ENCODE assay signal across 8 cellular contexts in genomic region chr17:79836952-79837887, GRCh38. TPM values are rescaled to one million over a fixed set of nuclear protein-coding genes. Genes with fewer than 3 reads are reported as not detected.
DNase-seq lines count a peak whose midpoint lies in the region; ATAC-seq and TF ChIP-seq lines count a peak whose summit lies in the region.

No MANE protein-coding gene starts in this region.

- peak; percentile 22 for DNase-seq in stimulated activated CD4-positive, alpha-beta T cell treated with anti-CD3 and anti-CD28 coated beads, Interleukin-12 subunit alpha, Interleukin-12 subunit beta, amount 100 ng/mL, for 4 hours
- DNase-seq in stimulated activated CD4-positive, alpha-beta T cell treated with anti-CD3 and anti-CD28 coated beads, Interleukin-2, amount 100 ng/mL, for 48 hours, result no peak
- no peak for DNase-seq in MG63
- peak; percentile 80 for DNase-seq in activated CD8-positive, alpha-beta memory T cell treated with anti-CD3 and anti-CD28 coated beads, Interleukin-2, amount 50 U/mL, for 48 hours
- DNase-seq in fibroblast of peridontal ligament (ENCODE audit: extremely low read depth), result peak; percentile 68
- DNase-seq in amniotic stem cell (lab: John Stamatoyannopoulos, UW), result no peak

- H3K27ac ChIP-seq in neutrophil, result peak overlapping the region; percentile 95

- H3K27me3 ChIP-seq in MG63 (peaks cover 16% of the 10 kb centered on the region), neutrophil (peaks cover 35% of the 10 kb centered on the region)

- peak; percentile 68 for TF ChIP-seq CTCF in neutrophil (IDR thresholded peaks at IDR 0.05)

- peaks cover 61 to 62% of the 10 kb centered on the region in 2 experiments for H3K4me1 ChIP-seq in neutrophil (ENCODE audit: control insufficient read depth in 1 of 2, insufficient read depth in 1 of 2, low read depth in 1 of 2, low read length in 1 of 2)

- H3K36me3 ChIP-seq in MG63, result peaks cover 33% of the 10 kb centered on the region
- peaks cover 42% of the 10 kb centered on the region for H3K36me3 ChIP-seq in neutrophil

- peak overlapping the region; percentile 67 for H3K4me3 ChIP-seq in MG63
- H3K4me3 ChIP-seq in neutrophil (ENCODE audit: low read depth in 1 of 2, low read length in 1 of 2), result peak overlapping the region; percentile 87 to 99

- no peak for ATAC-seq in HG03565 (IDR thresholded peaks at IDR 0.05; ENCODE audit: unreplicated experiment)

- H3K9me3 ChIP-seq in MG63 (no peaks in the 10 kb centered on the region), neutrophil (no peaks in the 10 kb centered on the region)

RNA-seq across cellular contexts. Expression of gene CBX4, which starts 2.0 kb away (rescaled TPM):
- total RNA-seq in MG63 (2014; rRNA removed; shearing (Covaris generic); ENCODE audit: low replicate concordance), result 8.8 and 26.2 TPM in 2 replicates

RNA-seq across cellular contexts. Expression of gene CBX8, which starts 40.3 kb away (rescaled TPM):
- total RNA-seq in MG63 (2014; rRNA removed; shearing (Covaris generic); ENCODE audit: low replicate concordance), result 7.7 and 15.7 TPM in 2 replicates

RNA-seq across cellular contexts. Expression of gene CBX2, which starts 59.3 kb away (rescaled TPM):
- total RNA-seq in MG63 (2014; rRNA removed; shearing (Covaris generic); ENCODE audit: low replicate concordance), result 14.1 and 17.1 TPM in 2 replicates

Comparison
In these comparisons a context has a peak if more than half of its experiments do, and no peak if none do; other contexts are left out.
1. DNase-seq: peak in stimulated activated CD4-positive, alpha-beta T cell treated with anti-CD3 and anti-CD28 coated beads, Interleukin-12 subunit alpha, Interleukin-12 subunit beta, amount 100 ng/mL, for 4 hours (single experiment), activated CD8-positive, alpha-beta memory T cell treated with anti-CD3 and anti-CD28 coated beads, Interleukin-2, amount 50 U/mL, for 48 hours (single experiment) and fibroblast of peridontal ligament (single experiment); none in stimulated activated CD4-positive, alpha-beta T cell treated with anti-CD3 and anti-CD28 coated beads, Interleukin-2, amount 100 ng/mL, for 48 hours (0 of 2), MG63 (single experiment) and amniotic stem cell (single experiment).